Comparison of ENCODE assay signal across 25 cellular contexts in genomic region chr3:170458285-170458684, GRCh38.
"Had no signal": no experiment of that assay in that cellular context is flagged by ENCODE, and none has a peak within 500 bp of the region (broad histone marks: within the 10 kb centered on the region; RNA-seq: fewer than 3 reads in every experiment).

No MANE protein-coding gene starts in this region.

- FAIRE-seq: endometrium, frontal cortex, kidney, pancreas, small intestine had no signal

- H3K4me3 ChIP-seq: esophagus muscularis mucosa, lung, mucosa of descending colon, pancreas, right lobe of liver, suprapubic skin, transverse colon, upper lobe of right lung, uterus had no signal

- ATAC-seq: effector memory CD8-positive, alpha-beta T cell; left lobe of liver; mucosa of descending colon; natural killer cell treated with Interleukin-12 subunit alpha and Interleukin-12 subunit beta and Interleukin-15 and Interleukin-18, amount 100 ng/mL, for 72 hours; pancreas; right lobe of liver; stimulated activated naive CD8-positive, alpha-beta T cell treated with anti-CD3 and anti-CD28 coated beads, Interleukin-15, amount 100 ng/mL, for 72 hours; upper lobe of right lung had no signal

- H3K9me3 ChIP-seq: esophagus muscularis mucosa, mucosa of descending colon, neutrophil, pancreas, right lobe of liver, suprapubic skin, transverse colon, upper lobe of right lung, uterus had no signal

- H3K36me3 ChIP-seq: esophagus muscularis mucosa, neutrophil, pancreas, right lobe of liver, suprapubic skin, transverse colon, upper lobe of right lung, uterus had no signal

- H3K27me3 ChIP-seq: esophagus muscularis mucosa, pancreas, right lobe of liver, suprapubic skin, upper lobe of right lung, uterus had no signal

- DNase-seq: cortex of kidney; effector memory CD8-positive, alpha-beta T cell; kidney; mesenchymal stem cell; mucosa of descending colon; naive B cell; pancreas; right lobe of liver; small intestine; stimulated activated CD4-positive, alpha-beta T cell treated with anti-CD3 and anti-CD28 coated beads, Interleukin-1b, Interleukin-23, amount 100 ng/mL, for 48 hours; stimulated activated CD4-positive, alpha-beta T cell treated with anti-CD3 and anti-CD28 coated beads, Interleukin-4, amount 100 ng/mL, for 1 hour; stimulated activated CD8-positive, alpha-beta memory T cell treated with anti-CD3 and anti-CD28 coated beads, Interleukin-4, amount 100 ng/mL, for 48 hours; stimulated activated naive CD4-positive, alpha-beta T cell; stimulated activated naive CD8-positive, alpha-beta T cell treated with anti-CD3 and anti-CD28 coated beads, Interleukin-15, amount 100 ng/mL, for 72 hours; transverse colon; upper lobe of right lung; uterus had no signal

- H3K4me1 ChIP-seq: esophagus muscularis mucosa, pancreas, right lobe of liver, suprapubic skin, transverse colon, upper lobe of right lung, uterus had no signal

- H3K27ac ChIP-seq: esophagus muscularis mucosa, neutrophil, pancreas, right lobe of liver, suprapubic skin, transverse colon, upper lobe of right lung, uterus had no signal
